31 cellular contexts compared by ENCODE assay signal in the genomic region with DNA sequence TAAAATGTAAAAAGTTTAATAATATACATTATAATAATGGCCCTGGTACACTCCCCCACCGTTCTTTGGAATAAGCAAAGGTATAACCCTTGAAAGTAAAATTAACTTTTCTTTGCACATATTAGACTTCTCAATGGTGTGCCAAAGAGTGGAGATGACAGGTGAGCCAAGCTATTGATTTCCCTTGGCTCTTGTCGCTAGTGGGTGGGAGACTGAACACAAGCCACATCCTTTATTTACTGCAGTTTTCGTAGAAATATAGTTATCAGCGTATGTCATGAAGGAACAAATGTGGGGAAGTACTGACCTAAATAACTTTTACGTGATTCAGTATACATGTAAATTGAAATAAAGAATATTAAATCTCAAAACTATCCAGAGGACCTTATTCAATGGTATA.
DNase-seq lines count a peak whose midpoint lies in the region; ATAC-seq and TF ChIP-seq lines count a peak whose summit lies in the region.
"Had no signal": no experiment of that assay in that cellular context is flagged by ENCODE, and none has a peak within 500 bp of the region (broad histone marks: within the 10 kb centered on the region; RNA-seq: fewer than 3 reads in every experiment).

No MANE protein-coding gene starts in this region.

- H3K27ac Mint-ChIP-seq in activated CD4-positive, alpha-beta T cell treated with anti-CD3 and anti-CD28 coated beads, Interleukin-2, amount 10 ng/mL, durations not matched to agents 7 days and 5 days, result peak overlapping the region; percentile 75
- peak overlapping the region in 6 of 8 donors; percentile 17 to 89 (median 79) for H3K27ac Mint-ChIP-seq in CD8-positive, alpha-beta memory T cell
- H3K27ac Mint-ChIP-seq in activated CD8-positive, alpha-beta T cell treated with anti-CD3 and anti-CD28 coated beads for 36 hours, result peak overlapping the region; percentile 22
- H3K27ac Mint-ChIP-seq in natural killer cell, result peak overlapping the region; percentile 30 to 41
- H3K27ac Mint-ChIP-seq: activated naive CD4-positive, alpha-beta T cell treated with anti-CD3 and anti-CD28 coated beads, Interleukin-2, amount 50 U/mL, for 72 hours; activated T-helper 2 cell treated with anti-CD3 and anti-CD28 coated beads, Interferon-gamma antibody, Interleukin-2, Interleukin-4, amounts not matched to agents 10 μg/mL and 5 μg/mL and 100 μg/mL, durations not matched to agents 14 hours and 24 hours and 36 hours; IgD-negative memory B cell; naive B cell; stimulated activated memory B cell treated with anti-CD40 and anti-IgM and Interleukin-4, amounts not matched to agents 10 μg/mL and 1 μg/mL and 100 μg/mL, for 72 hours had no signal

- peaks cover 9% of the 10 kb centered on the region for H3K9me3 Mint-ChIP-seq in activated CD4-positive, alpha-beta T cell treated with anti-CD3 and anti-CD28 coated beads, Interleukin-2, amount 10 ng/mL, durations not matched to agents 7 days and 5 days
- H3K9me3 Mint-ChIP-seq in CD8-positive, alpha-beta memory T cell, result no peaks in the 10 kb centered on the region
- H3K9me3 Mint-ChIP-seq in activated CD8-positive, alpha-beta T cell treated with anti-CD3 and anti-CD28 coated beads for 36 hours, result no peaks in the 10 kb centered on the region
- H3K9me3 Mint-ChIP-seq in natural killer cell, result no peaks in the 10 kb centered on the region
- H3K9me3 Mint-ChIP-seq: activated T-helper 2 cell treated with anti-CD3 and anti-CD28 coated beads, Interferon-gamma antibody, Interleukin-2, Interleukin-4, amounts not matched to agents 10 μg/mL and 5 μg/mL and 100 μg/mL, durations not matched to agents 14 hours and 24 hours and 36 hours; GM23338; IgD-negative memory B cell; naive B cell; stimulated activated memory B cell treated with anti-CD40 and anti-IgM and Interleukin-4, amounts not matched to agents 10 μg/mL and 1 μg/mL and 100 μg/mL, for 72 hours had no signal

- intact Hi-C loops in activated CD8-positive, alpha-beta T cell treated with anti-CD3 and anti-CD28 coated beads for 36 hours (cut with micrococcal nuclease), result no loop called here
- intact Hi-C loops in natural killer cell (cut with micrococcal nuclease) (no loop called here), mucosa of descending colon (cut with DNase I, micrococcal nuclease) (no loop called here)

- peaks cover 42% of the 10 kb centered on the region for H3K4me1 Mint-ChIP-seq in activated CD4-positive, alpha-beta T cell treated with anti-CD3 and anti-CD28 coated beads, Interleukin-2, amount 10 ng/mL, durations not matched to agents 7 days and 5 days
- H3K4me1 Mint-ChIP-seq in CD8-positive, alpha-beta memory T cell, result peaks cover 16 to 44% (median 36%) of the 10 kb centered on the region in 3 donors
- H3K4me1 Mint-ChIP-seq in activated CD8-positive, alpha-beta T cell treated with anti-CD3 and anti-CD28 coated beads for 36 hours (ENCODE audit: low read depth), result peaks cover 57% of the 10 kb centered on the region
- H3K4me1 Mint-ChIP-seq in natural killer cell, result peaks cover 15 to 31% of the 10 kb centered on the region in 2 donors
- H3K4me1 Mint-ChIP-seq: naive B cell; stimulated activated memory B cell treated with anti-CD40 and anti-IgM and Interleukin-4, amounts not matched to agents 10 μg/mL and 1 μg/mL and 100 μg/mL, for 72 hours had no signal

- no peak overlapping the region for H3K27ac ChIP-seq in CD8-positive, alpha-beta memory T cell (ENCODE audit: low read depth, low read length)
- H3K27ac ChIP-seq: C4-2B, upper lobe of left lung had no signal

- no peak for TF ChIP-seq CTCF in activated CD8-positive, alpha-beta T cell treated with anti-CD3 and anti-CD28 coated beads for 36 hours (IDR thresholded peaks at IDR 0.05)
- TF ChIP-seq CTCF in natural killer cell (IDR thresholded peaks at IDR 0.05) (no peak), mucosa of descending colon (IDR thresholded peaks at IDR 0.05) (no peak)

- peak overlapping the region; percentile 25 for H3K4me3 Mint-ChIP-seq in activated CD4-positive, alpha-beta T cell treated with anti-CD3 and anti-CD28 coated beads, Interleukin-2, amount 10 ng/mL, durations not matched to agents 7 days and 5 days
- H3K4me3 Mint-ChIP-seq in CD8-positive, alpha-beta memory T cell, result peak overlapping the region in 5 of 7 donors; percentile 19 to 41 (median 32)
- H3K4me3 Mint-ChIP-seq in activated CD8-positive, alpha-beta T cell treated with anti-CD3 and anti-CD28 coated beads for 36 hours, result no peak overlapping the region
- H3K4me3 Mint-ChIP-seq in natural killer cell, result no peak overlapping the region
- H3K4me3 Mint-ChIP-seq: GM23338; IgD-negative memory B cell; naive B cell; stimulated activated memory B cell treated with anti-CD40 and anti-IgM and Interleukin-4, amounts not matched to agents 10 μg/mL and 1 μg/mL and 100 μg/mL, for 72 hours had no signal

- ATAC-seq in activated CD8-positive, alpha-beta T cell treated with anti-CD3 and anti-CD28 coated beads for 36 hours, result peak; percentile 11
- ATAC-seq in natural killer cell (no peak), mucosa of descending colon (no peak), GM18867 (IDR thresholded peaks at IDR 0.05; ENCODE audit: unreplicated experiment) (no peak)
- ATAC-seq: activated naive CD4-positive, alpha-beta T cell treated with anti-CD3 and anti-CD28 coated beads, Interleukin-2, amount 50 U/mL, for 72 hours; esophagus mucosa; GM23338; heart left ventricle; stimulated activated memory B cell treated with anti-CD40 and anti-IgM and Interleukin-4, amounts not matched to agents 10 μg/mL and 1 μg/mL and 100 μg/mL, for 72 hours had no signal

- CTCF ChIA-PET in activated CD4-positive, alpha-beta T cell treated with anti-CD3 and anti-CD28 coated beads, Interleukin-2, amount 10 ng/mL, durations not matched to agents 7 days and 5 days (lab: Charles Lee), result interaction anchor here (0.8 to 1.9 kb wide), 4 partner anchors 19 to 41 kb away, joined by 3 to 5 read pairs (median 3); no protein-coding TSS in a partner anchor
- CTCF ChIA-PET in CD8-positive, alpha-beta memory T cell (lab: Charles Lee), result no interaction called here
- CTCF ChIA-PET in activated CD8-positive, alpha-beta T cell treated with anti-CD3 and anti-CD28 coated beads for 36 hours (lab: Charles Lee), result interaction anchor here (1.5 to 4.2 kb wide), 4 partner anchors 20 to 98 kb away, joined by 3 to 26 read pairs (median 10); no protein-coding TSS in a partner anchor

- no peaks in the 10 kb centered on the region for H3K27me3 Mint-ChIP-seq in activated CD4-positive, alpha-beta T cell treated with anti-CD3 and anti-CD28 coated beads, Interleukin-2, amount 10 ng/mL, durations not matched to agents 7 days and 5 days
- peaks cover 2 to 3% of the 10 kb centered on the region in 2 donors for H3K27me3 Mint-ChIP-seq in CD8-positive, alpha-beta memory T cell
- no peaks in the 10 kb centered on the region for H3K27me3 Mint-ChIP-seq in activated CD8-positive, alpha-beta T cell treated with anti-CD3 and anti-CD28 coated beads for 36 hours
- H3K27me3 Mint-ChIP-seq in natural killer cell (ENCODE audit: low read depth in 2 of 2), result peaks cover under 1 to 5% of the 10 kb centered on the region in 2 donors
- H3K27me3 Mint-ChIP-seq: IgD-negative memory B cell; naive B cell; stimulated activated memory B cell treated with anti-CD40 and anti-IgM and Interleukin-4, amounts not matched to agents 10 μg/mL and 1 μg/mL and 100 μg/mL, for 72 hours had no signal

- H3K36me3 ChIP-seq in CD8-positive, alpha-beta memory T cell (ENCODE audit: insufficient read depth, low read length), result no peaks in the 10 kb centered on the region
- H3K36me3 ChIP-seq in mucosa of descending colon (ENCODE audit: low read depth), result no peaks in the 10 kb centered on the region
- H3K36me3 ChIP-seq: heart left ventricle, upper lobe of left lung had no signal

- no peaks in the 10 kb centered on the region for H3K27me3 ChIP-seq in CD8-positive, alpha-beta memory T cell (ENCODE audit: insufficient read depth, low read length, poor library complexity, severe bottlenecking)
- H3K27me3 ChIP-seq: heart left ventricle, upper lobe of left lung had no signal

- H3K9me3 ChIP-seq in CD8-positive, alpha-beta memory T cell (ENCODE audit: low read length), result no peaks in the 10 kb centered on the region
- H3K9me3 ChIP-seq in mucosa of descending colon, result no peaks in the 10 kb centered on the region
- H3K9me3 ChIP-seq: heart left ventricle, SK-N-SH, upper lobe of left lung had no signal

- no peak overlapping the region for H3K4me3 ChIP-seq in CD8-positive, alpha-beta memory T cell (ENCODE audit: low read length)
- no peak overlapping the region for H3K4me3 ChIP-seq in mucosa of descending colon
- H3K4me3 ChIP-seq: GM23338, heart left ventricle, upper lobe of left lung had no signal

- H3K36me3 Mint-ChIP-seq in activated CD4-positive, alpha-beta T cell treated with anti-CD3 and anti-CD28 coated beads, Interleukin-2, amount 10 ng/mL, durations not matched to agents 7 days and 5 days (ENCODE audit: low read depth), result peaks cover 13% of the 10 kb centered on the region
- peaks cover 0 to 3% (median 0%) of the 10 kb centered on the region in 3 donors for H3K36me3 Mint-ChIP-seq in CD8-positive, alpha-beta memory T cell
- no peaks in the 10 kb centered on the region for H3K36me3 Mint-ChIP-seq in activated CD8-positive, alpha-beta T cell treated with anti-CD3 and anti-CD28 coated beads for 36 hours (ENCODE audit: low read depth)
- no peaks in the 10 kb centered on the region for H3K36me3 Mint-ChIP-seq in natural killer cell
- H3K36me3 Mint-ChIP-seq: IgD-negative memory B cell; naive B cell; stimulated activated memory B cell treated with anti-CD40 and anti-IgM and Interleukin-4, amounts not matched to agents 10 μg/mL and 1 μg/mL and 100 μg/mL, for 72 hours had no signal

- H3K4me1 ChIP-seq in CD8-positive, alpha-beta memory T cell (ENCODE audit: insufficient read depth, low read length), result peaks cover 20% of the 10 kb centered on the region
- H3K4me1 ChIP-seq in mucosa of descending colon (ENCODE audit: low read depth), result no peaks in the 10 kb centered on the region

- POLR2A ChIA-PET in activated CD4-positive, alpha-beta T cell treated with anti-CD3 and anti-CD28 coated beads, Interleukin-2, amount 10 ng/mL, durations not matched to agents 7 days and 5 days (lab: Charles Lee), result interaction anchor here (0.6 kb wide), 1 partner anchor 33 kb away, joined by 3 read pairs; no protein-coding TSS in a partner anchor
- POLR2A ChIA-PET in CD8-positive, alpha-beta memory T cell (lab: Charles Lee), result interaction anchor here (0.7 kb wide), 1 partner anchor 33 kb away, joined by 3 read pairs; no protein-coding TSS in a partner anchor
- POLR2A ChIA-PET in activated CD8-positive, alpha-beta T cell treated with anti-CD3 and anti-CD28 coated beads for 36 hours (lab: Charles Lee), result interaction anchor here (0.8 to 1.2 kb wide), 2 partner anchors 20 to 37 kb away, joined by 3 read pairs; no protein-coding TSS in a partner anchor

- peak; percentile 35 for DNase-seq in activated CD4-positive, alpha-beta T cell treated with anti-CD3 and anti-CD28 coated beads, Interleukin-2, amount 10 ng/mL, durations not matched to agents 7 days and 5 days
- no peak for DNase-seq in activated CD4-positive, alpha-beta T cell treated with anti-CD3 and anti-CD28 coated beads for 1 hour
- peak in 2 of 5 donors; percentile 34 to 37 for DNase-seq in CD8-positive, alpha-beta memory T cell
- DNase-seq in activated CD8-positive, alpha-beta T cell treated with anti-CD3 and anti-CD28 coated beads for 36 hours, result peak; percentile 42
- DNase-seq in natural killer cell (no peak), mucosa of descending colon (no peak)
- no peak for DNase-seq in stimulated activated CD4-positive, alpha-beta T cell treated with anti-CD3 and anti-CD28 coated beads, Interleukin-2, amount 100 ng/mL, for 24 hours
- DNase-seq: 8988T; activated CD4-positive, alpha-beta T cell treated with anti-CD3 and anti-CD28 coated beads for 4 hours; activated CD8-positive, alpha-beta memory T cell treated with anti-CD3 and anti-CD28 coated beads, Interleukin-2, amount 50 U/mL, for 4 hours; caudate nucleus; cortex of kidney; EL; heart left ventricle; MV-4-11; naive B cell; NCI-H1436; NCI-H2081; NCI-H2227 treated with DMSO at 0.1 percent for 48 hours; NCI-H526; occipital lobe; SK-N-SH; upper lobe of left lung had no signal

Comparison
In these comparisons a context has a peak if more than half of its experiments do, and no peak if none do; other contexts are left out.
1. DNase-seq: peak in activated CD4-positive, alpha-beta T cell treated with anti-CD3 and anti-CD28 coated beads, Interleukin-2, amount 10 ng/mL, durations not matched to agents 7 days and 5 days (single experiment) and activated CD8-positive, alpha-beta T cell treated with anti-CD3 and anti-CD28 coated beads for 36 hours (single experiment); none in activated CD4-positive, alpha-beta T cell treated with anti-CD3 and anti-CD28 coated beads for 1 hour (single experiment), natural killer cell (single experiment), stimulated activated CD4-positive, alpha-beta T cell treated with anti-CD3 and anti-CD28 coated beads, Interleukin-2, amount 100 ng/mL, for 24 hours (0 of 2) and mucosa of descending colon (0 of 3).
2. H3K27ac Mint-ChIP-seq: peak in every context shown above with its lines; median percentile 79 in CD8-positive, alpha-beta memory T cell; 75 in activated CD4-positive, alpha-beta T cell treated with anti-CD3 and anti-CD28 coated beads, Interleukin-2, amount 10 ng/mL, durations not matched to agents 7 days and 5 days; 36 in natural killer cell; 22 in activated CD8-positive, alpha-beta T cell treated with anti-CD3 and anti-CD28 coated beads for 36 hours.
3. H3K4me3 Mint-ChIP-seq: peak in activated CD4-positive, alpha-beta T cell treated with anti-CD3 and anti-CD28 coated beads, Interleukin-2, amount 10 ng/mL, durations not matched to agents 7 days and 5 days (single experiment) and CD8-positive, alpha-beta memory T cell (5 of 7); none in activated CD8-positive, alpha-beta T cell treated with anti-CD3 and anti-CD28 coated beads for 36 hours (single experiment) and natural killer cell (single experiment).